ENCODE assay signal across 12 cellular contexts in genomic region chr1:119714583-119714982, GRCh38. TPM values are rescaled to one million over a fixed set of nuclear protein-coding genes. Genes with fewer than 3 reads are reported as not detected.
DNase-seq lines count a peak whose midpoint lies in the region; ATAC-seq and TF ChIP-seq lines count a peak whose summit lies in the region.
"Had no signal": no experiment of that assay in that cellular context is flagged by ENCODE, and none has a peak within 500 bp of the region (broad histone marks: within the 10 kb centered on the region; RNA-seq: fewer than 3 reads in every experiment).

No MANE protein-coding gene starts in this region.

- H3K36me3 Mint-ChIP-seq in activated naive CD8-positive, alpha-beta T cell: no peaks in the 10 kb centered on the region
- H3K36me3 Mint-ChIP-seq in stimulated activated naive B cell treated with anti-CD40 and anti-IgM and Interleukin-4, amounts not matched to agents 10 μg/mL and 1 μg/mL and 100 μg/mL, for 72 hours: peaks cover 0 to 4% of the 10 kb centered on the region in 2 donors

- H3K27me3 Mint-ChIP-seq in activated naive CD8-positive, alpha-beta T cell: no peaks in the 10 kb centered on the region
- peaks cover 31 to 37% of the 10 kb centered on the region in 2 donors for H3K27me3 Mint-ChIP-seq in stimulated activated naive B cell treated with anti-CD40 and anti-IgM and Interleukin-4, amounts not matched to agents 10 μg/mL and 1 μg/mL and 100 μg/mL, for 72 hours

- no peak for TF ChIP-seq CTCF in left ventricle myocardium inferior (IDR thresholded peaks at IDR 0.05; ENCODE audit: borderline replicate concordance)
- no peak for TF ChIP-seq CTCF in vagina (IDR thresholded peaks at IDR 0.05)

- peaks cover 42% of the 10 kb centered on the region for H3K27me3 ChIP-seq in left ventricle myocardium inferior (ENCODE audit: low read depth)
- no peaks in the 10 kb centered on the region for H3K27me3 ChIP-seq in iPS-20b (ENCODE audit: insufficient read depth, low read length)
- H3K27me3 ChIP-seq in vagina: no peaks in the 10 kb centered on the region

- intact Hi-C loops in left ventricle myocardium inferior (cut with micrococcal nuclease): no loop called here
- intact Hi-C loops in left ventricle myocardium superior (cut with micrococcal nuclease): no loop called here
- intact Hi-C loops in vagina (cut with DNase I): no loop called here

- H3K4me3 ChIP-seq in left ventricle myocardium inferior: peak overlapping the region; percentile 24
- peak overlapping the region; percentile 98 for H3K4me3 ChIP-seq in iPS-20b (ENCODE audit: low read length)
- H3K4me3 ChIP-seq in vagina: peak overlapping the region in 1 of 2 donors; percentile 16

- peak overlapping the region; percentile 99; the same call in 1 of the 2 replicates for H3K9ac ChIP-seq in iPS-20b (ENCODE audit: low read depth, low read length)

- H3K9me3 Mint-ChIP-seq in activated naive CD8-positive, alpha-beta T cell (ENCODE audit: low read depth): no peaks in the 10 kb centered on the region
- H3K9me3 Mint-ChIP-seq in stimulated activated naive B cell treated with anti-CD40 and anti-IgM and Interleukin-4, amounts not matched to agents 10 μg/mL and 1 μg/mL and 100 μg/mL, for 72 hours: no peaks in the 10 kb centered on the region

- H3K36me3 ChIP-seq in left ventricle myocardium inferior (no peaks in the 10 kb centered on the region), iPS-20b (ENCODE audit: insufficient read depth, low read depth, low read length) (peaks cover 29% of the 10 kb centered on the region; the same call in 1 of the 2 replicates), vagina (no peaks in the 10 kb centered on the region)
- H3K36me3 ChIP-seq: prostate gland had no signal

- H3K27ac ChIP-seq in left ventricle myocardium inferior (replicated peaks): peak overlapping the region; percentile 72
- no peak overlapping the region for H3K27ac ChIP-seq in iPS-20b (ENCODE audit: low read length)
- H3K27ac ChIP-seq in vagina: peak overlapping the region; percentile 6

- no peaks in the 10 kb centered on the region for H3K9me3 ChIP-seq in left ventricle myocardium inferior (replicated peaks)
- no peaks in the 10 kb centered on the region for H3K9me3 ChIP-seq in iPS-20b (ENCODE audit: insufficient read depth, low read depth, low read length)
- no peaks in the 10 kb centered on the region for H3K9me3 ChIP-seq in vagina
- H3K9me3 ChIP-seq: prostate gland had no signal

- H3K4me1 Mint-ChIP-seq in activated naive CD8-positive, alpha-beta T cell (ENCODE audit: low read depth): peaks cover 42% of the 10 kb centered on the region
- H3K4me1 Mint-ChIP-seq in stimulated activated naive B cell treated with anti-CD40 and anti-IgM and Interleukin-4, amounts not matched to agents 10 μg/mL and 1 μg/mL and 100 μg/mL, for 72 hours: peaks cover 12 to 21% of the 10 kb centered on the region in 2 donors

- H3K4me1 ChIP-seq in left ventricle myocardium inferior (peaks cover 22% of the 10 kb centered on the region), iPS-20b (ENCODE audit: insufficient read depth, low read length) (peaks cover 21% of the 10 kb centered on the region), vagina (peaks cover 39% of the 10 kb centered on the region)
- H3K4me1 ChIP-seq: prostate gland had no signal

- no peak for ATAC-seq in left ventricle myocardium superior
- no peak for ATAC-seq in stimulated activated naive B cell treated with anti-CD40 and anti-IgM and Interleukin-4, amounts not matched to agents 10 μg/mL and 1 μg/mL and 100 μg/mL, for 72 hours (replicated peaks)

- DNase-seq in left ventricle myocardium inferior (no peak), left ventricle myocardium superior (no peak), vagina (ENCODE audit: extremely low spot score in 2 of 2) (peak in 1 of 2 donors; percentile 25), NCI-H2107 (lab: John Stamatoyannopoulos, UW) (no peak), cerebellar cortex (ENCODE audit: low spot score) (no peak)
- DNase-seq in stimulated activated naive B cell treated with anti-CD40 and anti-IgM and Interleukin-4, amounts not matched to agents 10 μg/mL and 1 μg/mL and 100 μg/mL, for 72 hours: no peak
- DNase-seq: CD8-positive, alpha-beta memory T cell; cerebellar nuclear complex; Kasumi-1 had no signal

- peak overlapping the region; percentile 98 for H3K4me3 Mint-ChIP-seq in activated naive CD8-positive, alpha-beta T cell
- no peak overlapping the region for H3K4me3 Mint-ChIP-seq in stimulated activated naive B cell treated with anti-CD40 and anti-IgM and Interleukin-4, amounts not matched to agents 10 μg/mL and 1 μg/mL and 100 μg/mL, for 72 hours

- no peak for TF ChIP-seq POLR2A in vagina (IDR thresholded peaks at IDR 0.05)

- H3K27ac Mint-ChIP-seq in activated naive CD8-positive, alpha-beta T cell: no peak overlapping the region
- H3K27ac Mint-ChIP-seq in stimulated activated naive B cell treated with anti-CD40 and anti-IgM and Interleukin-4, amounts not matched to agents 10 μg/mL and 1 μg/mL and 100 μg/mL, for 72 hours: no peak overlapping the region

RNA-seq across cellular contexts. Expression of gene PHGDH, which starts 2.8 kb away (rescaled TPM):
- 6.4 TPM for total RNA-seq in left ventricle myocardium inferior
- total RNA-seq in left ventricle myocardium superior: 7.8 TPM
- total RNA-seq in vagina: 92.6 TPM

RNA-seq across cellular contexts. Expression of gene HMGCS2, which starts 54.1 kb away (rescaled TPM):
- 65.5 TPM for total RNA-seq in left ventricle myocardium inferior
- 149 TPM for total RNA-seq in left ventricle myocardium superior
- 22.8 TPM for total RNA-seq in vagina
- total RNA-seq: CD8-positive, alpha-beta memory T cell had no signal

Comparison
In these comparisons a context has a peak if more than half of its experiments do, and no peak if none do; other contexts are left out.
1. RNA of gene PHGDH, which starts 2.8 kb away (total RNA-seq): 92.6 TPM in vagina (single experiment); 7.8 TPM in left ventricle myocardium superior (single experiment) and 6.4 TPM in left ventricle myocardium inferior (single experiment); every median in the first group is over 10 times any median in the second.